Comparison of ENCODE assay signal across 11 cellular contexts in the genomic region with DNA sequence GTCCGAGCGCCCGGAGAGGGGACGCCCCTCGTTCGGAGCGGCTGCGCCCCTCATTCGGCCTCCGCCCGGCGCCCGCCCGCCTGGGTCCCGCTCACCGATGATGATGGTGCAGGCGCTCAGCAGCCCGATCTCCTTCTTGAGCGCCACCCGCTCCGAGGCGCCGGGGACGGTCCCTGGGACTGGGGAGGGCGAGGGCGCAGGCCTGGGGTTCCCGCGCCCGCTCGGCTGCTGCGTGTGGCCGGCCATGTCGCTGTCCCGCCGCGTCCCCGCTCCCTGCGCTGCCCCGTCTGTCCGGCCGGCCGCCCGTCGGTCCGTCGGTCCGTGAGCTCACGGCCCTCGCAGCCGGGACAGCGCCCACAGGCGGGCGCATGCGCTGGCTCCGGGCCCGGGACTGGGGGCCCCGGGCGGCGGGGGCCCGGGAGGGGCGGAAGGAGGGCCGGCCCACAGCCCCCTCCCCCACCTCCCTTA. TPM values are rescaled to one million over a fixed set of nuclear protein-coding genes. Genes with fewer than 3 reads are reported as not detected.
A peak's percentile ranks its signal among the peaks of the same experiment; 100 is the strongest.
DNase-seq lines count a peak whose midpoint lies in the region; ATAC-seq and TF ChIP-seq lines count a peak whose summit lies in the region.
"Had no signal": no experiment of that assay in that cellular context is flagged by ENCODE, and none has a peak within 500 bp of the region (broad histone marks: within the 10 kb centered on the region; RNA-seq: fewer than 3 reads in every experiment).

A gene (minus strand): TSS at position 393 of the 468 bp plus-strand sequence. CDS start 147 bp downstream, at position 246.

- peaks cover 15% of the 10 kb centered on the region for H3K9me3 Mint-ChIP-seq in activated CD4-positive, alpha-beta memory T cell treated with anti-CD3 and anti-CD28 coated beads for 36 hours
- H3K9me3 Mint-ChIP-seq in activated CD4-positive, alpha-beta memory T cell treated with anti-CD3 and anti-CD28 coated beads, Interleukin-2, amount 10 ng/mL, durations not matched to agents 7 days and 5 days, result peaks cover 13% of the 10 kb centered on the region
- H3K9me3 Mint-ChIP-seq in memory B cell, result peaks cover 13% of the 10 kb centered on the region

- CTCF ChIA-PET in activated CD4-positive, alpha-beta memory T cell treated with anti-CD3 and anti-CD28 coated beads for 36 hours (lab: Charles Lee), result interaction anchor here (0.7 to 1.6 kb wide), 4 partner anchors 10 to 552 kb away, joined by 3 to 4 read pairs (median 4); no protein-coding TSS in a partner anchor
- CTCF ChIA-PET in activated CD4-positive, alpha-beta memory T cell treated with anti-CD3 and anti-CD28 coated beads, Interleukin-2, amount 10 ng/mL, durations not matched to agents 7 days and 5 days (lab: Charles Lee), result no interaction called here

- H3K4me3 ChIP-seq in colonic mucosa (peak within 1 kb of the TSS; percentile 30), suprapubic skin (peak within 1 kb of the TSS; percentile 43)
- H3K4me3 ChIP-seq: BLaER1 treated with 17β-estradiol and CSF1 and Interleukin-3, amounts not matched to agents 10 nM and 100 nM had no signal

- no peak for TF ChIP-seq EP300 in suprapubic skin (IDR thresholded peaks at IDR 0.05)

- DNase-seq in activated CD4-positive, alpha-beta memory T cell treated with anti-CD3 and anti-CD28 coated beads for 36 hours, result no peak
- no peak for DNase-seq in activated CD4-positive, alpha-beta memory T cell treated with anti-CD3 and anti-CD28 coated beads, Interleukin-2, amount 10 ng/mL, durations not matched to agents 7 days and 5 days
- no peak for DNase-seq in colonic mucosa
- DNase-seq in memory B cell (ENCODE audit: low spot score in 2 of 2), result no peak
- no peak for DNase-seq in suprapubic skin (ENCODE audit: low spot score in 2 of 2)
- DNase-seq in putamen (ENCODE audit: low spot score), result no peak
- DNase-seq in activated CD4-positive, alpha-beta T cell treated with anti-CD3 and anti-CD28 coated beads for 48 hours, result no peak
- DNase-seq in dedifferentiated amniotic fluid mesenchymal stem cell (ENCODE audit: extremely low spot score), result no peak

- no peak for TF ChIP-seq POLR2A in suprapubic skin (IDR thresholded peaks at IDR 0.05)

- H3K27ac ChIP-seq in colonic mucosa (no peak within 1 kb of the TSS), suprapubic skin (no peak within 1 kb of the TSS)
- H3K27ac ChIP-seq: BLaER1 treated with 17β-estradiol and CSF1 and Interleukin-3, amounts not matched to agents 10 nM and 100 nM had no signal

- H3K36me3 ChIP-seq in colonic mucosa (no peaks in the 10 kb centered on the region), suprapubic skin (no peaks in the 10 kb centered on the region)
- H3K36me3 ChIP-seq: BLaER1 treated with 17β-estradiol and CSF1 and Interleukin-3, amounts not matched to agents 10 nM and 100 nM had no signal

- intact Hi-C loops in activated CD4-positive, alpha-beta memory T cell treated with anti-CD3 and anti-CD28 coated beads for 36 hours (cut with micrococcal nuclease), result no loop called here
- intact Hi-C loops in colonic mucosa (cut with DNase I), result no loop called here

- TF ChIP-seq CTCF in colonic mucosa (IDR thresholded peaks at IDR 0.05), result no peak
- no peak for TF ChIP-seq CTCF in suprapubic skin (IDR thresholded peaks at IDR 0.05)

- H3K9me3 ChIP-seq in colonic mucosa, result no peaks in the 10 kb centered on the region
- H3K9me3 ChIP-seq in suprapubic skin, result no peaks in the 10 kb centered on the region

- peak within 1 kb of the TSS; percentile 29 for H3K4me3 Mint-ChIP-seq in activated CD4-positive, alpha-beta memory T cell treated with anti-CD3 and anti-CD28 coated beads for 36 hours
- no peak within 1 kb of the TSS for H3K4me3 Mint-ChIP-seq in activated CD4-positive, alpha-beta memory T cell treated with anti-CD3 and anti-CD28 coated beads, Interleukin-2, amount 10 ng/mL, durations not matched to agents 7 days and 5 days
- H3K4me3 Mint-ChIP-seq in memory B cell, result peak within 1 kb of the TSS; percentile 49

- WGBS in suprapubic skin, result 3% methylated on average over 18 of the region's 62 CpGs

- H3K27me3 ChIP-seq in colonic mucosa (peaks cover 37% of the 10 kb centered on the region), suprapubic skin (peaks cover 73% of the 10 kb centered on the region)

- peaks cover 12% of the 10 kb centered on the region for H3K36me3 Mint-ChIP-seq in activated CD4-positive, alpha-beta memory T cell treated with anti-CD3 and anti-CD28 coated beads for 36 hours
- H3K36me3 Mint-ChIP-seq in activated CD4-positive, alpha-beta memory T cell treated with anti-CD3 and anti-CD28 coated beads, Interleukin-2, amount 10 ng/mL, durations not matched to agents 7 days and 5 days (ENCODE audit: low read depth), result peaks cover 11% of the 10 kb centered on the region
- H3K36me3 Mint-ChIP-seq in memory B cell, result peaks cover 7% of the 10 kb centered on the region

- peaks cover 59% of the 10 kb centered on the region for H3K27me3 Mint-ChIP-seq in activated CD4-positive, alpha-beta memory T cell treated with anti-CD3 and anti-CD28 coated beads for 36 hours
- peaks cover 55% of the 10 kb centered on the region for H3K27me3 Mint-ChIP-seq in activated CD4-positive, alpha-beta memory T cell treated with anti-CD3 and anti-CD28 coated beads, Interleukin-2, amount 10 ng/mL, durations not matched to agents 7 days and 5 days
- peaks cover 43% of the 10 kb centered on the region for H3K27me3 Mint-ChIP-seq in memory B cell

- H3K27ac Mint-ChIP-seq in activated CD4-positive, alpha-beta memory T cell treated with anti-CD3 and anti-CD28 coated beads for 36 hours, result no peak within 1 kb of the TSS
- H3K27ac Mint-ChIP-seq in activated CD4-positive, alpha-beta memory T cell treated with anti-CD3 and anti-CD28 coated beads, Interleukin-2, amount 10 ng/mL, durations not matched to agents 7 days and 5 days, result no peak within 1 kb of the TSS
- H3K27ac Mint-ChIP-seq in memory B cell, result no peak within 1 kb of the TSS

- no peak for ATAC-seq in memory B cell (ENCODE audit: low read depth)

- H3K4me1 Mint-ChIP-seq in activated CD4-positive, alpha-beta memory T cell treated with anti-CD3 and anti-CD28 coated beads for 36 hours (ENCODE audit: low read depth), result peaks cover 10% of the 10 kb centered on the region
- peaks cover 2% of the 10 kb centered on the region for H3K4me1 Mint-ChIP-seq in activated CD4-positive, alpha-beta memory T cell treated with anti-CD3 and anti-CD28 coated beads, Interleukin-2, amount 10 ng/mL, durations not matched to agents 7 days and 5 days
- H3K4me1 Mint-ChIP-seq in memory B cell, result peaks cover 3% of the 10 kb centered on the region

- POLR2A ChIA-PET in activated CD4-positive, alpha-beta memory T cell treated with anti-CD3 and anti-CD28 coated beads for 36 hours (lab: Charles Lee), result interaction anchor here (0.6 kb wide), 1 partner anchor 101 kb away, joined by 4 read pairs; no protein-coding TSS in a partner anchor
- POLR2A ChIA-PET in activated CD4-positive, alpha-beta memory T cell treated with anti-CD3 and anti-CD28 coated beads, Interleukin-2, amount 10 ng/mL, durations not matched to agents 7 days and 5 days (lab: Charles Lee), result no interaction called here

- H3K9ac ChIP-seq in colonic mucosa (ENCODE audit: low read depth in 2 of 2, low read length in 2 of 2), result no peak within 1 kb of the TSS
- H3K9ac ChIP-seq: BLaER1 treated with 17β-estradiol and CSF1 and Interleukin-3, amounts not matched to agents 10 nM and 100 nM had no signal

- peaks cover 4% of the 10 kb centered on the region for H3K4me1 ChIP-seq in colonic mucosa
- peaks cover 21% of the 10 kb centered on the region for H3K4me1 ChIP-seq in suprapubic skin

RNA-seq across cellular contexts. Expression of the gene that starts here (rescaled TPM):
- total RNA-seq in activated CD4-positive, alpha-beta memory T cell treated with anti-CD3 and anti-CD28 coated beads for 36 hours, result not detected
- total RNA-seq in activated CD4-positive, alpha-beta memory T cell treated with anti-CD3 and anti-CD28 coated beads, Interleukin-2, amount 10 ng/mL, durations not matched to agents 7 days and 5 days, result not detected
- not detected for total RNA-seq in colonic mucosa
- total RNA-seq in suprapubic skin, result under 1 TPM in 2 of 4 donors, not detected in 2; 0.38 to 0.93 TPM
- total RNA-seq: glomerular endothelial cell, SK-MEL-5 had no signal
